1 cellular context compared by ENCODE assay signal in the genomic region with DNA sequence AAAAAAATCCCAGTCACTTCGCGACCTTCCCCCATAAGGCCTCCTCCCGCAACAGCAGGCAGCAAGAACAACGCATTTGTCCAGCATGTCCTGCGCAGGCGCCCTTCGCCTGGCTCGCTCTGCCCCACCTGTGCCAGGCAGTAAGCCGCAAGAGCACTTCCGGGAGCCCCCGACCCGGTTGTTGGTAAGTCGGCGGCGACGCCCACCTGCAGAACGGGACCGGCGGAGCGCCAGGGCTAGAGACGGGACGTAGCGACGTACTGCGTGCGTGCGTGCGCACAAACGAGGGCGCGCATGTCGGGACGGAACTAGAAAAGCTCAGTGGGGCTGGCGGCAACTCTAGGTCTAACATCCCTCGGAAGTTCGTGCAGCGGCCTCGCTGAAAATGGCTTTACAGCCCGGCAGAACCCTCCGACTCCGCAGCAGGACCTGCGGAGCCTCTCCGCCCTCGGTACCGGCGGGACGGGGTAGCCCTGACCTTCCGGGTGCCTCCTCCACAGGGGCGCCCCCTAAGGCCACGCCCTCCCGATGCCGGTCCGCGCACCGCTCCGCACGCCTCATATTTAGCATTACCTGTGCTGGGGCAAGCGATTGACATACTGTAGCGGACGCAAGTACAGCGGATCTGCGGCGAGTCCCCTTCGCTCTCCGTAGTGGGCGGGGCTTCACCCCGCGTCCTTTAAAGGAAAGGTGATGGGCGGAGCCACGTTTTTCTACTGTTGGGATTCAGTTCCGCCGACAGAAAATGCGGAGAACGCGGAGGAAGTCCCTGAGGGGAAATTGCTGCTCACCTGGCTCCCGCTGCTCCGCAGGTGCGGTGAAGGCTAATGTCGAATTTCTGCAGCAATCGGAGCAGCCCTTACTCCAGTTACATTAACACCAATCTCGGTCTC.
TF ChIP-seq lines count a peak whose summit lies in the region.

A gene with protein sequence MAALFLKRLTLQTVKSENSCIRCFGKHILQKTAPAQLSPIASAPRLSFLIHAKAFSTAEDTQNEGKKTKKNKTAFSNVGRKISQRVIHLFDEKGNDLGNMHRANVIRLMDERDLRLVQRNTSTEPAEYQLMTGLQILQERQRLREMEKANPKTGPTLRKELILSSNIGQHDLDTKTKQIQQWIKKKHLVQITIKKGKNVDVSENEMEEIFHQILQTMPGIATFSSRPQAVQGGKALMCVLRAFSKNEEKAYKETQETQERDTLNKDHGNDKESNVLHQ (minus strand): TSS at position 629 of the 893 bp plus-strand sequence. CDS start 10,116 bp downstream, outside the sequence.

TF ChIP-seq in A549, 52 proteins besides CTCF, POLR2A, EP300 and RAD21 (continued from another document):
- TF ChIP-seq, protein P1, sequence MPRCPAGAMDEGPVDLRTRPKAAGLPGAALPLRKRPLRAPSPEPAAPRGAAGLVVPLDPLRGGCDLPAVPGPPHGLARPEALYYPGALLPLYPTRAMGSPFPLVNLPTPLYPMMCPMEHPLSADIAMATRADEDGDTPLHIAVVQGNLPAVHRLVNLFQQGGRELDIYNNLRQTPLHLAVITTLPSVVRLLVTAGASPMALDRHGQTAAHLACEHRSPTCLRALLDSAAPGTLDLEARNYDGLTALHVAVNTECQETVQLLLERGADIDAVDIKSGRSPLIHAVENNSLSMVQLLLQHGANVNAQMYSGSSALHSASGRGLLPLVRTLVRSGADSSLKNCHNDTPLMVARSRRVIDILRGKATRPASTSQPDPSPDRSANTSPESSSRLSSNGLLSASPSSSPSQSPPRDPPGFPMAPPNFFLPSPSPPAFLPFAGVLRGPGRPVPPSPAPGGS (IDR thresholded peaks at IDR 0.05): peak; percentile 68; the same call in 2 of the 3 replicates
- no peak for TF ChIP-seq NFE2L2 (conservative IDR thresholded peaks at IDR 0.05; ENCODE audit: low read length)
- TF ChIP-seq KDM1A (IDR thresholded peaks at IDR 0.05; ENCODE audit: low read depth): no peak
- TF ChIP-seq, protein P2, sequence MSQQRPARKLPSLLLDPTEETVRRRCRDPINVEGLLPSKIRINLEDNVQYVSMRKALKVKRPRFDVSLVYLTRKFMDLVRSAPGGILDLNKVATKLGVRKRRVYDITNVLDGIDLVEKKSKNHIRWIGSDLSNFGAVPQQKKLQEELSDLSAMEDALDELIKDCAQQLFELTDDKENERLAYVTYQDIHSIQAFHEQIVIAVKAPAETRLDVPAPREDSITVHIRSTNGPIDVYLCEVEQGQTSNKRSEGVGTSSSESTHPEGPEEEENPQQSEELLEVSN (IDR thresholded peaks at IDR 0.05; ENCODE audit: borderline replicate concordance, low read depth): no peak
- no peak for TF ChIP-seq ZSCAN20 (CRISPR knock-in tag; IDR thresholded peaks at IDR 0.05)
- TF ChIP-seq RARB (CRISPR knock-in tag; IDR thresholded peaks at IDR 0.05): no peak
- TF ChIP-seq EHF (CRISPR knock-in tag; IDR thresholded peaks at IDR 0.05): no peak
- no peak for TF ChIP-seq CHD4 (IDR thresholded peaks at IDR 0.05; ENCODE audit: borderline replicate concordance)
- TF ChIP-seq TFCP2L1 (CRISPR knock-in tag; IDR thresholded peaks at IDR 0.05): no peak
- TF ChIP-seq PHF8 (IDR thresholded peaks at IDR 0.05; ENCODE audit: borderline replicate concordance, low read depth): peak; percentile 50; the same call in 1 of the 2 replicates
- no peak for TF ChIP-seq CHD2 (IDR thresholded peaks at IDR 0.05; ENCODE audit: low read length, partially characterized antibody)
- TF ChIP-seq RFX5 (IDR thresholded peaks at IDR 0.05): no peak
- TF ChIP-seq ZFP36 (IDR thresholded peaks at IDR 0.05; ENCODE audit: borderline replicate concordance, partially characterized antibody): no peak
- no peak for TF ChIP-seq FOXS1 (CRISPR knock-in tag; IDR thresholded peaks at IDR 0.05)
- TF ChIP-seq GATA3 (IDR thresholded peaks at IDR 0.05; ENCODE audit: borderline replicate concordance): peak; percentile 2; the same call in 1 of the 2 replicates
- TF ChIP-seq RCOR1 (IDR thresholded peaks at IDR 0.05; ENCODE audit: low read depth, low read length): no peak
- TF ChIP-seq, protein P3, sequence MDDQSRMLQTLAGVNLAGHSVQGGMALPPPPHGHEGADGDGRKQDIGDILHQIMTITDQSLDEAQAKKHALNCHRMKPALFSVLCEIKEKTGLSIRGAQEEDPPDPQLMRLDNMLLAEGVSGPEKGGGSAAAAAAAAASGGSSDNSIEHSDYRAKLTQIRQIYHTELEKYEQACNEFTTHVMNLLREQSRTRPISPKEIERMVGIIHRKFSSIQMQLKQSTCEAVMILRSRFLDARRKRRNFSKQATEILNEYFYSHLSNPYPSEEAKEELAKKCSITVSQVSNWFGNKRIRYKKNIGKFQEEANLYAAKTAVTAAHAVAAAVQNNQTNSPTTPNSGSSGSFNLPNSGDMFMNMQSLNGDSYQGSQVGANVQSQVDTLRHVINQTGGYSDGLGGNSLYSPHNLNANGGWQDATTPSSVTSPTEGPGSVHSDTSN (IDR thresholded peaks at IDR 0.05): no peak
- TF ChIP-seq JUN (IDR thresholded peaks at IDR 0.05): peak in 1 of 2 experiments; percentile 87; a peak in 3 of 5 replicates
- TF ChIP-seq, protein P4, sequence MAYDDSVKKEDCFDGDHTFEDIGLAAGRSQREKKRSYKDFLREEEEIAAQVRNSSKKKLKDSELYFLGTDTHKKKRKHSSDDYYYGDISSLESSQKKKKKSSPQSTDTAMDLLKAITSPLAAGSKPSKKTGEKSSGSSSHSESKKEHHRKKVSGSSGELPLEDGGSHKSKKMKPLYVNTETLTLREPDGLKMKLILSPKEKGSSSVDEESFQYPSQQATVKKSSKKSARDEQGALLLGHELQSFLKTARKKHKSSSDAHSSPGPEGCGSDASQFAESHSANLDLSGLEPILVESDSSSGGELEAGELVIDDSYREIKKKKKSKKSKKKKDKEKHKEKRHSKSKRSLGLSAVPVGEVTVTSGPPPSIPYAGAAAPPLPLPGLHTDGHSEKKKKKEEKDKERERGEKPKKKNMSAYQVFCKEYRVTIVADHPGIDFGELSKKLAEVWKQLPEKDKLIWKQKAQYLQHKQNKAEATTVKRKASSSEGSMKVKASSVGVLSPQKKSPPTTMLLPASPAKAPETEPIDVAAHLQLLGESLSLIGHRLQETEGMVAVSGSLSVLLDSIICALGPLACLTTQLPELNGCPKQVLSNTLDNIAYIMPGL (CRISPR knock-in tag; IDR thresholded peaks at IDR 0.05; ENCODE audit: borderline replicate concordance): no peak
- TF ChIP-seq, protein P5, sequence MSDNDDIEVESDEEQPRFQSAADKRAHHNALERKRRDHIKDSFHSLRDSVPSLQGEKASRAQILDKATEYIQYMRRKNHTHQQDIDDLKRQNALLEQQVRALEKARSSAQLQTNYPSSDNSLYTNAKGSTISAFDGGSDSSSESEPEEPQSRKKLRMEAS (IDR thresholded peaks at IDR 0.05): peak; percentile 62
